In the genomic region with DNA sequence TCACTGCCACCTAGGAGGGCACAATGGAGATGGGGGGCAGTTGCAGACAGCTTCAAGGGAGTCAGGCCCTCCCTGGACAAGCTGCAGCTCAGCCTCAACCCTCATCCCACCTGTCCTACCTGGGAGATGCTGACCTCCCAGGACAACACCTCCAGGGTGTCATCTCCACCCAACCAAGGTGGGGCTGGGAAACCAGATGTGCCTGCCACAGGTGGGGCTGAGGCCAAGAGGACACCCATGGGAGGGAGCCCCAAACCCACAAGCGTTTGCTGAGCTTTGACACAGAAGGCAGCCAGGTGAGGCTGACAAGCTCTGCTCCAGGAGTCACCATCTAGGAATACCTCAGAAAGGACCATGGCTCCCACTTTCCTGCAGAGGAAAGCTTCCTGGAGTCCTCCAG, we compare ENCODE assay signal across 23 cellular contexts.
"Had no signal": no experiment of that assay in that cellular context is flagged by ENCODE, and none has a peak within 500 bp of the region (broad histone marks: within the 10 kb centered on the region; RNA-seq: fewer than 3 reads in every experiment).

No MANE protein-coding gene starts in this region.

- H3K9ac ChIP-seq: neural progenitor cell had no signal

- FAIRE-seq: endothelial cell of umbilical vein, islet of Langerhans, pancreas had no signal

- H3K9me3 ChIP-seq: colonic mucosa, pancreas, right lobe of liver, spleen, tibial artery, upper lobe of right lung had no signal

- H3K36me3 Mint-ChIP-seq: natural killer cell; stimulated activated memory B cell treated with anti-CD40 and anti-IgM and Interleukin-4, amounts not matched to agents 10 μg/mL and 1 μg/mL and 100 μg/mL, for 72 hours had no signal

- H3K27ac ChIP-seq: colonic mucosa, foreskin keratinocyte, neural progenitor cell, pancreas, right lobe of liver, tibial artery, upper lobe of right lung had no signal

- H3K4me3 Mint-ChIP-seq: endodermal cell; natural killer cell; neural progenitor cell; stimulated activated memory B cell treated with anti-CD40 and anti-IgM and Interleukin-4, amounts not matched to agents 10 μg/mL and 1 μg/mL and 100 μg/mL, for 72 hours; stimulated activated naive CD8-positive, alpha-beta T cell treated with anti-CD3 and anti-CD28 coated beads, Interleukin-15, Interleukin-2, amounts not matched to agents 100 ng/mL and 50 ng/mL, for 24 hours had no signal

- H3K4me3 ChIP-seq: colonic mucosa, neural progenitor cell, pancreas, right lobe of liver, spleen, tibial artery, upper lobe of right lung had no signal

- H2AFZ ChIP-seq: neural progenitor cell had no signal

- H3K36me3 ChIP-seq: colonic mucosa, neural progenitor cell, pancreas, right lobe of liver, spleen, tibial artery, upper lobe of right lung had no signal

- H3K27me3 ChIP-seq: colonic mucosa, foreskin keratinocyte, neural progenitor cell, pancreas, right lobe of liver, spleen, tibial artery, upper lobe of right lung had no signal

- H3K27ac Mint-ChIP-seq: endodermal cell; neural progenitor cell; progenitor cell of endocrine pancreas; stimulated activated memory B cell treated with anti-CD40 and anti-IgM and Interleukin-4, amounts not matched to agents 10 μg/mL and 1 μg/mL and 100 μg/mL, for 72 hours; stimulated activated naive CD8-positive, alpha-beta T cell treated with anti-CD3 and anti-CD28 coated beads, Interleukin-15, Interleukin-2, amounts not matched to agents 100 ng/mL and 50 ng/mL, for 24 hours had no signal

- H3K9me3 Mint-ChIP-seq: endodermal cell; natural killer cell; stimulated activated memory B cell treated with anti-CD40 and anti-IgM and Interleukin-4, amounts not matched to agents 10 μg/mL and 1 μg/mL and 100 μg/mL, for 72 hours; stimulated activated naive CD8-positive, alpha-beta T cell treated with anti-CD3 and anti-CD28 coated beads, Interleukin-15, Interleukin-2, amounts not matched to agents 100 ng/mL and 50 ng/mL, for 24 hours had no signal

- ATAC-seq: foreskin keratinocyte; natural killer cell; pancreas; right lobe of liver; stimulated activated memory B cell treated with anti-CD40 and anti-IgM and Interleukin-4, amounts not matched to agents 10 μg/mL and 1 μg/mL and 100 μg/mL, for 72 hours; upper lobe of right lung had no signal

- H3K27me3 Mint-ChIP-seq: progenitor cell of endocrine pancreas; stimulated activated memory B cell treated with anti-CD40 and anti-IgM and Interleukin-4, amounts not matched to agents 10 μg/mL and 1 μg/mL and 100 μg/mL, for 72 hours; stimulated activated naive CD8-positive, alpha-beta T cell treated with anti-CD3 and anti-CD28 coated beads, Interleukin-15, Interleukin-2, amounts not matched to agents 100 ng/mL and 50 ng/mL, for 24 hours had no signal

- DNase-seq: colonic mucosa; effector CD4-positive, alpha-beta T cell; endodermal cell; erythroblast; foreskin keratinocyte; kidney glomerular epithelial cell; mammary epithelial cell; natural killer cell; occipital lobe; pancreas; right lobe of liver; spleen; stimulated activated CD4-positive, alpha-beta T cell treated with anti-CD3 and anti-CD28 coated beads, Interleukin-15, amount 100 ng/mL, for 24 hours; stimulated activated CD4-positive, alpha-beta T cell treated with anti-CD3 and anti-CD28 coated beads, Interleukin-1b, Interleukin-23, amount 100 ng/mL, for 48 hours; stimulated activated CD4-positive, alpha-beta T cell treated with anti-CD3 and anti-CD28 coated beads, Interleukin-4, amount 100 ng/mL, for 24 hours; tibial artery had no signal

- H3K4me2 ChIP-seq: neural progenitor cell had no signal

- H3K4me1 ChIP-seq: colonic mucosa, foreskin keratinocyte had no signal
